Comparison of ENCODE assay signal across 8 cellular contexts in genomic region chr22:42621505-42622002, GRCh38. TPM values are rescaled to one million over a fixed set of nuclear protein-coding genes. Genes with fewer than 3 reads are reported as not detected.
DNase-seq lines count a peak whose midpoint lies in the region; ATAC-seq, FAIRE-seq and TF ChIP-seq lines count a peak whose summit lies in the region.

No MANE protein-coding gene starts in this region.

- peak; percentile 78 for FAIRE-seq in GM19239 (lab: Jason Lieb, UNC)

- no peaks in the 10 kb centered on the region for H3K4me1 ChIP-seq in cardiac muscle cell (ENCODE audit: low read depth)

- peaks cover 23% of the 10 kb centered on the region for H3K36me3 ChIP-seq in cardiac muscle cell

- TF ChIP-seq CTCF in RWPE1 (conservative IDR thresholded peaks at IDR 0.05; ENCODE audit: low read depth) (peak; percentile 90), cardiac muscle cell (IDR thresholded peaks at IDR 0.05; ENCODE audit: low read depth, low read length) (peak; percentile 93)

- POLR2A ChIA-PET in RWPE1 (lab: Yijun Ruan, JAX; ENCODE audit: low non-redundant PET), result no interaction called here

- H3K27ac Mint-ChIP-seq in activated naive CD4-positive, alpha-beta T cell treated with anti-CD3 and anti-CD28 coated beads, Interleukin-2, amount 50 U/mL, for 72 hours, result no peak overlapping the region

- H3K27ac ChIP-seq in RWPE1 (peak overlapping the region; percentile 100), cardiac muscle cell (no peak overlapping the region)

- H3K27me3 ChIP-seq in cardiac muscle cell, result no peaks in the 10 kb centered on the region

- ATAC-seq in activated naive CD4-positive, alpha-beta T cell treated with anti-CD3 and anti-CD28 coated beads, Interleukin-2, amount 50 U/mL, for 72 hours, result peak; percentile 69 to 87
- peak; percentile 48 for ATAC-seq in sciatic nerve
- ATAC-seq in GM18868 (IDR thresholded peaks at IDR 0.05; ENCODE audit: unreplicated experiment), result no peak
- no peak for ATAC-seq in GM18907 (IDR thresholded peaks at IDR 0.05; ENCODE audit: unreplicated experiment)

- H3K9me3 ChIP-seq in cardiac muscle cell (ENCODE audit: low read depth), result no peaks in the 10 kb centered on the region

- H3K4me3 ChIP-seq in cardiac muscle cell, result no peak overlapping the region

- CTCF ChIA-PET in RWPE1 (lab: Yijun Ruan, JAX), result interaction anchor here (0.6 to 2.0 kb wide), 8 partner anchors 10 to 714 kb away, joined by 3 to 6 read pairs (median 3); no protein-coding TSS in a partner anchor

- intact Hi-C loops in sciatic nerve (cut with DNase I), result no loop called here

- DNase-seq in Ammon's horn (ENCODE audit: low spot score) (peak; percentile 49), GM19239 (ENCODE audit: insufficient read length, low spot score) (peak; percentile 82), RWPE1 (ENCODE audit: low spot score) (peak; percentile 67), cardiac muscle cell (ENCODE audit: low read depth in 1 of 2, low spot score in 1 of 2) (peak; percentile 72 to 83), sciatic nerve (ENCODE audit: low spot score) (no peak)
- peak in 1 of 2 donors; percentile 72 for DNase-seq in activated naive CD4-positive, alpha-beta T cell treated with anti-CD3 and anti-CD28 coated beads, Interleukin-2, amount 50 U/mL, for 72 hours (ENCODE audit: low spot score in 2 of 2)

- H3K9me3 Mint-ChIP-seq in activated naive CD4-positive, alpha-beta T cell treated with anti-CD3 and anti-CD28 coated beads, Interleukin-2, amount 50 U/mL, for 72 hours, result no peaks in the 10 kb centered on the region

- no peaks in the 10 kb centered on the region for H3K36me3 Mint-ChIP-seq in activated naive CD4-positive, alpha-beta T cell treated with anti-CD3 and anti-CD28 coated beads, Interleukin-2, amount 50 U/mL, for 72 hours

RNA-seq across cellular contexts. Expression of gene POLDIP3, which starts 6.9 kb away (rescaled TPM):
- total RNA-seq in activated naive CD4-positive, alpha-beta T cell treated with anti-CD3 and anti-CD28 coated beads, Interleukin-2, amount 50 U/mL, for 72 hours, result 100 to 1,000 TPM in 1 of 2 donors, 10 to 100 TPM in 1; 71.9 to 126 TPM
- total RNA-seq in cardiac muscle cell (41.5 and 58.8 TPM in 2 replicates), sciatic nerve (81.5 TPM)
- polyA plus RNA-seq in cardiac muscle cell, result 63.1 and 92.3 TPM in 2 replicates

RNA-seq across cellular contexts. Expression of gene ATP5MGL, which starts 18.8 kb away (rescaled TPM):
- total RNA-seq in activated naive CD4-positive, alpha-beta T cell treated with anti-CD3 and anti-CD28 coated beads, Interleukin-2, amount 50 U/mL, for 72 hours, result 1 to 10 TPM in 1 of 2 donors, under 1 TPM in 1; 0.89 to 1.4 TPM
- total RNA-seq in cardiac muscle cell (0.39 TPM in 1 of 2 replicates, not detected in the other), sciatic nerve (0.45 TPM)
- polyA plus RNA-seq in cardiac muscle cell, result 0.30 and 0.71 TPM in 2 replicates

RNA-seq across cellular contexts. Expression of gene CYB5R3, which starts 27.6 kb away (rescaled TPM):
- total RNA-seq in activated naive CD4-positive, alpha-beta T cell treated with anti-CD3 and anti-CD28 coated beads, Interleukin-2, amount 50 U/mL, for 72 hours, result 10 to 100 TPM; 49.7 to 84.6 TPM
- total RNA-seq in cardiac muscle cell, result 180 and 189 TPM in 2 replicates
- 357 and 366 TPM in 2 replicates for polyA plus RNA-seq in cardiac muscle cell
- total RNA-seq in sciatic nerve, result 241 TPM

Comparison
In these comparisons a context has a peak if more than half of its experiments do, and no peak if none do; other contexts are left out.
1. ATAC-seq: peak in activated naive CD4-positive, alpha-beta T cell treated with anti-CD3 and anti-CD28 coated beads, Interleukin-2, amount 50 U/mL, for 72 hours (2 of 2) and sciatic nerve (single experiment); none in GM18868 (single experiment) and GM18907 (single experiment).